31 cellular contexts compared by ENCODE assay signal in the genomic region with DNA sequence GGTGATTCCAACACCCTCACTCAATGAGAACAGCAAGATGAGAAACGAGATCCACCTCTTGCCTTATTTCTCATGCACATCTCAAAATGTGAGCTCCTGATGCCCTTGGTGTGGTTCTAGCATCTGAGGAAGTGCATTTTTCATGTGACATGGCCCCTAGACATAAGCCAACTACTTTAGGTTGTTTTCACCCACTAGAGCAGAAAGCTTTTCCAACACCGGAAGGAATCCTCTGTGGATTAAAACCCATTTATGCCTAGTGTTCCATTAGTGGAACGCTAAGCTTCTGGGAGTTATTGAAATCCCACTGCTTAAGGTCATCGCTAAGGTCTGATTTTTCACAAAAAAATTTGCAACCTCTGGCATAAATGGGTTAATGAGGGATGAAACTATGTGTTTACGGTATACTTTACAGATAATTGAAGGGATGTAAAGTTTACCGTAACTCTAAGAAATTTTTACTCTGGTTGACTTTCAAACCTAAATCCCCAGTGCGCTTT. TPM values are rescaled to one million over a fixed set of nuclear protein-coding genes. Genes with fewer than 3 reads are reported as not detected.
"Had no signal": no experiment of that assay in that cellular context is flagged by ENCODE, and none has a peak within 500 bp of the region (broad histone marks: within the 10 kb centered on the region; RNA-seq: fewer than 3 reads in every experiment).

No MANE protein-coding gene starts in this region.

- DNase-seq: activated CD4-positive, alpha-beta memory T cell treated with anti-CD3 and anti-CD28 coated beads, Interleukin-2, amount 10 ng/mL, durations not matched to agents 7 days and 5 days; activated CD4-positive, alpha-beta T cell treated with anti-CD3 and anti-CD28 coated beads for 1 hour; activated CD4-positive, alpha-beta T cell treated with anti-CD3 and anti-CD28 coated beads for 4 hours; activated CD4-positive, alpha-beta T cell treated with anti-CD3 and anti-CD28 coated beads, Interleukin-2, amount 10 ng/mL, durations not matched to agents 7 days and 5 days; activated CD4-positive, alpha-beta T cell treated with anti-CD3 and anti-CD28 coated beads, Interleukin-2, amount 50 U/mL, for 4 hours; activated CD8-positive, alpha-beta memory T cell treated with anti-CD3 and anti-CD28 coated beads, Interleukin-2, amount 50 U/mL, for 48 hours; activated gamma-delta T cell; activated naive CD4-positive, alpha-beta T cell; activated naive CD4-positive, alpha-beta T cell treated with anti-CD3 and anti-CD28 coated beads, Interleukin-2, amount 10 ng/mL, durations not matched to agents 7 days and 5 days; activated naive CD8-positive, alpha-beta T cell treated with anti-CD3 and anti-CD28 coated beads, Interleukin-2, amount 10 ng/mL, durations not matched to agents 7 days and 5 days; activated T-cell treated with anti-CD3 and anti-CD28 coated beads for 4 hours; activated T-cell treated with anti-CD3 and anti-CD28 coated beads, Interleukin-2, amount 50 U/mL, for 24 hours; activated T-cell treated with anti-CD3 and anti-CD28 coated beads, Interleukin-2, amount 50 U/mL, for 72 hours; central memory CD4-positive, alpha-beta T cell; cerebellar nuclear complex; cortex of kidney; dermis blood vessel endothelial cell; effector CD4-positive, alpha-beta T cell; effector memory CD8-positive, alpha-beta T cell; esophagus squamous epithelium; foreskin melanocyte; head of caudate nucleus; T-helper 2 cell had no signal

- H3K27ac ChIP-seq: ascending aorta, breast epithelium, cardiac muscle cell, esophagus squamous epithelium had no signal

- H3K36me3 ChIP-seq: ascending aorta, breast epithelium, cardiac muscle cell, esophagus squamous epithelium had no signal

- H3K4me3 ChIP-seq: ascending aorta, breast epithelium, cardiac muscle cell, esophagus squamous epithelium had no signal

- H3K4me1 ChIP-seq: ascending aorta, breast epithelium had no signal

- H3K27me3 ChIP-seq: ascending aorta, breast epithelium, cardiac muscle cell, esophagus squamous epithelium had no signal

- ATAC-seq: activated naive CD4-positive, alpha-beta T cell treated with anti-CD3 and anti-CD28 coated beads, Interleukin-2, amount 50 U/mL, for 72 hours; activated T-cell treated with anti-CD3 and anti-CD28 coated beads, Interleukin-2, amount 50 U/mL, for 72 hours; effector memory CD8-positive, alpha-beta T cell; WTC11 had no signal

- H3K9me3 ChIP-seq: ascending aorta, breast epithelium, esophagus squamous epithelium had no signal

RNA-seq across cellular contexts. Expression of gene CYP24A1, which starts 24.0 kb away (rescaled TPM):
- total RNA-seq: activated CD4-positive, alpha-beta memory T cell treated with anti-CD3 and anti-CD28 coated beads, Interleukin-2, amount 10 ng/mL, durations not matched to agents 7 days and 5 days; activated CD4-positive, alpha-beta T cell treated with anti-CD3 and anti-CD28 coated beads, Interleukin-2, amount 10 ng/mL, durations not matched to agents 7 days and 5 days; activated naive CD4-positive, alpha-beta T cell treated with anti-CD3 and anti-CD28 coated beads, Interleukin-2, amount 50 U/mL, for 72 hours; activated T-cell treated with anti-CD3 and anti-CD28 coated beads, Interleukin-2, amount 50 U/mL, for 72 hours; ascending aorta; cardiac muscle cell; dermis blood vessel endothelial cell; fibroblast of lung; fibroblast of villous mesenchyme; T-helper 1 cell treated with Interleukin-12 subunit alpha and Interleukin-12 subunit beta and Interleukin-4 antibody, amounts not matched to agents 30 ng/mL and 1 ng/mL, for 36 hours; WTC11 had no signal
- polyA plus RNA-seq: cardiac muscle cell, fibroblast of lung had no signal
